17 cellular contexts compared by ENCODE assay signal in the genomic region with DNA sequence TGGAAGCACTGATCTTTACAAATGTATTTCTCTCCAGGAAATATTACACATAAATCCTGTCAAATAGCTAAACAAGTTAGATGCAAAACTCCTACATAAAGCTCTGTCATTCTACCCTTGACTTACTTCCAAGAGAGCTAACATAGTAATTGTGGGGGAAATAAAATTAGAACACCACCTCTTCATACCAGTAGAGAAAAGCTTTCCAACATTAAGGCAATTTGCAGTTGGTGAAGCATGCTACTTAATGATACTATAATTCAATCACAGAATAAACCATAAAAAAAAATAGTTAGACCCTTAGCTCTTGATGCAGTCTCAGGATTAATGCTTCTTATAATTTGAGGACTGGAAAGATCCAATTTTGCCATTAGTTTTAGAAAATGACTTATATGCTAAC. TPM values are rescaled to one million over a fixed set of nuclear protein-coding genes. Genes with fewer than 3 reads are reported as not detected.
DNase-seq lines count a peak whose midpoint lies in the region; ATAC-seq, FAIRE-seq and TF ChIP-seq lines count a peak whose summit lies in the region.
"Had no signal": no experiment of that assay in that cellular context is flagged by ENCODE, and none has a peak within 500 bp of the region (broad histone marks: within the 10 kb centered on the region; RNA-seq: fewer than 3 reads in every experiment).

No MANE protein-coding gene starts in this region.

- no peak overlapping the region for H2AFZ ChIP-seq in SK-N-SH (ENCODE audit: low read depth)
- H2AFZ ChIP-seq: GM23248 had no signal

- no peaks in the 10 kb centered on the region for H4K20me1 ChIP-seq in SK-N-SH (ENCODE audit: insufficient read depth)

- H3K9ac ChIP-seq in SK-N-SH (no peak overlapping the region), kidney (ENCODE audit: low read length in 2 of 2) (no peak overlapping the region)
- H3K9ac ChIP-seq: GM23248 had no signal

- H3K9me3 ChIP-seq in SK-N-SH, result no peaks in the 10 kb centered on the region
- H3K9me3 ChIP-seq in kidney (ENCODE audit: control insufficient read depth in 1 of 2, low read length in 2 of 2), result no peaks in the 10 kb centered on the region
- H3K9me3 ChIP-seq: Caco-2 had no signal

- no peak overlapping the region for H3K27ac ChIP-seq in SK-N-SH (ENCODE audit: low read depth in 2 of 2, low read length in 1 of 2)
- H3K27ac ChIP-seq in kidney (ENCODE audit: low read depth in 2 of 2, low read length in 2 of 2), result no peak overlapping the region
- H3K27ac ChIP-seq: GM23248 had no signal

- intact Hi-C loops in kidney (cut with DNase I), result no loop called here

- POLR2A ChIA-PET in SK-N-SH (lab: Yijun Ruan, JAX), result no interaction called here

- ATAC-seq in SK-N-SH treated with all-trans-retinoic acid at 6 μM for 48 hours, result no peak
- ATAC-seq: CD8-positive, alpha-beta T cell; GM12878; HCT116 had no signal

- no peak for TF ChIP-seq EP300 in SK-N-SH (IDR thresholded peaks at IDR 0.05; ENCODE audit: borderline replicate concordance in 1 of 2, low read depth in 1 of 2, low read length in 1 of 2)

- H3K36me3 ChIP-seq in SK-N-SH (replicated peaks in 1 of 2; ENCODE audit: control insufficient read depth in 1 of 2, insufficient read depth in 2 of 2, low read length in 1 of 2), result no peaks in the 10 kb centered on the region
- no peaks in the 10 kb centered on the region for H3K36me3 ChIP-seq in kidney (ENCODE audit: control insufficient read depth in 1 of 2, insufficient read depth in 2 of 2, low read length in 2 of 2)

- FAIRE-seq in islet of Langerhans (lab: Jason Lieb, UNC) (peak; percentile 21), kidney (lab: Jason Lieb, UNC) (no peak)
- FAIRE-seq: GM12878, GM18507, H54 had no signal

- H3K4me3 ChIP-seq in SK-N-SH (ENCODE audit: low read depth in 2 of 2, low read length in 1 of 2), result no peak overlapping the region
- H3K4me3 ChIP-seq in kidney (ENCODE audit: low read length in 2 of 2), result no peak overlapping the region
- H3K4me3 ChIP-seq: GM12878, GM23248 had no signal

- CTCF ChIA-PET in SK-N-SH (lab: Yijun Ruan, JAX), result interaction anchor here (0.6 to 1.2 kb wide), 2 partner anchors 15 to 28 kb away, joined by 3 read pairs; no protein-coding TSS in a partner anchor

- H3K4me1 ChIP-seq in SK-N-SH (ENCODE audit: control insufficient read depth in 1 of 2, insufficient read depth in 2 of 2, low read depth in 1 of 2, low read length in 1 of 2) (peaks cover 2 to 36% of the 10 kb centered on the region in 2 experiments; a peak in 2 of 4 replicates), kidney (ENCODE audit: control insufficient read depth in 1 of 2, insufficient read depth in 1 of 2, low read depth in 1 of 2, low read length in 2 of 2) (no peaks in the 10 kb centered on the region)

- H3K9me2 ChIP-seq in SK-N-SH, result no peaks in the 10 kb centered on the region

- no peak overlapping the region for H3K4me2 ChIP-seq in SK-N-SH

- no peaks in the 10 kb centered on the region for H3K27me3 ChIP-seq in SK-N-SH (ENCODE audit: insufficient read depth)

- no peaks in the 10 kb centered on the region for H3K79me2 ChIP-seq in SK-N-SH (ENCODE audit: insufficient read depth)

- DNase-seq in SK-N-SH (no peak), NCI-H69 (lab: John Stamatoyannopoulos, UW) (peak; percentile 16), NCI-H446 (lab: John Stamatoyannopoulos, UW) (no peak), kidney (no peak), globus pallidus (ENCODE audit: low spot score) (no peak), NCI-H2081 (lab: John Stamatoyannopoulos, UW) (no peak)
- DNase-seq: Caco-2; CD8-positive, alpha-beta T cell; GM23248; IMR-90 had no signal

- TF ChIP-seq RAD21 in SK-N-SH (IDR thresholded peaks at IDR 0.05; ENCODE audit: low read length), result no peak

- TF ChIP-seq CTCF in SK-N-SH (IDR thresholded peaks at IDR 0.05) (no peak), kidney (IDR thresholded peaks at IDR 0.05; ENCODE audit: borderline replicate concordance, extremely low read depth, insufficient read depth) (no peak)

- H3F3A ChIP-seq in SK-N-SH (replicated peaks; ENCODE audit: insufficient read depth), result no peaks in the 10 kb centered on the region

TF ChIP-seq in SK-N-SH treated with all-trans-retinoic acid at 6 μM for 48 hours, 23 proteins besides CTCF, POLR2A, EP300 and RAD21:
- TF ChIP-seq, protein P1, sequence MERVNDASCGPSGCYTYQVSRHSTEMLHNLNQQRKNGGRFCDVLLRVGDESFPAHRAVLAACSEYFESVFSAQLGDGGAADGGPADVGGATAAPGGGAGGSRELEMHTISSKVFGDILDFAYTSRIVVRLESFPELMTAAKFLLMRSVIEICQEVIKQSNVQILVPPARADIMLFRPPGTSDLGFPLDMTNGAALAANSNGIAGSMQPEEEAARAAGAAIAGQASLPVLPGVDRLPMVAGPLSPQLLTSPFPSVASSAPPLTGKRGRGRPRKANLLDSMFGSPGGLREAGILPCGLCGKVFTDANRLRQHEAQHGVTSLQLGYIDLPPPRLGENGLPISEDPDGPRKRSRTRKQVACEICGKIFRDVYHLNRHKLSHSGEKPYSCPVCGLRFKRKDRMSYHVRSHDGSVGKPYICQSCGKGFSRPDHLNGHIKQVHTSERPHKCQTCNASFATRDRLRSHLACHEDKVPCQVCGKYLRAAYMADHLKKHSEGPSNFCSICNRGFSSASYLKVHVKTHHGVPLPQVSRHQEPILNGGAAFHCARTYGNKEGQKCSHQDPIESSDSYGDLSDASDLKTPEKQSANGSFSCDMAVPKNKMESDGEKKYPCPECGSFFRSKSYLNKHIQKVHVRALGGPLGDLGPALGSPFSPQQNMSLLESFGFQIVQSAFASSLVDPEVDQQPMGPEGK (CRISPR knock-in tag; IDR thresholded peaks at IDR 0.05; ENCODE audit: borderline replicate concordance), result no peak
- peak; percentile 71 for TF ChIP-seq ISL1 (CRISPR knock-in tag; IDR thresholded peaks at IDR 0.05)
TF ChIP-seq in SK-N-SH treated with all-trans-retinoic acid at 6 μM for 48 hours: peak in this region for 1.

TF ChIP-seq in SK-N-SH, 30 proteins besides CTCF, POLR2A, EP300 and RAD21:
- TF ChIP-seq, protein P2, sequence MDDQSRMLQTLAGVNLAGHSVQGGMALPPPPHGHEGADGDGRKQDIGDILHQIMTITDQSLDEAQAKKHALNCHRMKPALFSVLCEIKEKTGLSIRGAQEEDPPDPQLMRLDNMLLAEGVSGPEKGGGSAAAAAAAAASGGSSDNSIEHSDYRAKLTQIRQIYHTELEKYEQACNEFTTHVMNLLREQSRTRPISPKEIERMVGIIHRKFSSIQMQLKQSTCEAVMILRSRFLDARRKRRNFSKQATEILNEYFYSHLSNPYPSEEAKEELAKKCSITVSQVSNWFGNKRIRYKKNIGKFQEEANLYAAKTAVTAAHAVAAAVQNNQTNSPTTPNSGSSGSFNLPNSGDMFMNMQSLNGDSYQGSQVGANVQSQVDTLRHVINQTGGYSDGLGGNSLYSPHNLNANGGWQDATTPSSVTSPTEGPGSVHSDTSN (IDR thresholded peaks at IDR 0.05), result no peak
- TF ChIP-seq FOSL2 (IDR thresholded peaks at IDR 0.05; ENCODE audit: borderline replicate concordance, low read depth), result no peak
- TF ChIP-seq MAX (IDR thresholded peaks at IDR 0.05; ENCODE audit: low read depth), result no peak
- TF ChIP-seq MEF2A (IDR thresholded peaks at IDR 0.05; ENCODE audit: borderline replicate concordance, low read depth), result no peak
- no peak for TF ChIP-seq TEAD4 (IDR thresholded peaks at IDR 0.05; ENCODE audit: borderline replicate concordance, insufficient read depth)
- TF ChIP-seq ELF1 (IDR thresholded peaks at IDR 0.05), result no peak
- no peak for TF ChIP-seq RCOR1 (IDR thresholded peaks at IDR 0.05; ENCODE audit: low read length)
- TF ChIP-seq RXRA (IDR thresholded peaks at IDR 0.05; ENCODE audit: borderline replicate concordance, low read depth), result no peak
- TF ChIP-seq POLR2AphosphoS5 (IDR thresholded peaks at IDR 0.05; ENCODE audit: low read depth, low read length), result no peak
- no peak for TF ChIP-seq TAF1 (IDR thresholded peaks at IDR 0.05; ENCODE audit: borderline replicate concordance, low read depth, low read length)
- TF ChIP-seq GABPA (IDR thresholded peaks at IDR 0.05; ENCODE audit: low read depth), result no peak
- TF ChIP-seq JUND (IDR thresholded peaks at IDR 0.05), result no peak
- TF ChIP-seq, protein P3, sequence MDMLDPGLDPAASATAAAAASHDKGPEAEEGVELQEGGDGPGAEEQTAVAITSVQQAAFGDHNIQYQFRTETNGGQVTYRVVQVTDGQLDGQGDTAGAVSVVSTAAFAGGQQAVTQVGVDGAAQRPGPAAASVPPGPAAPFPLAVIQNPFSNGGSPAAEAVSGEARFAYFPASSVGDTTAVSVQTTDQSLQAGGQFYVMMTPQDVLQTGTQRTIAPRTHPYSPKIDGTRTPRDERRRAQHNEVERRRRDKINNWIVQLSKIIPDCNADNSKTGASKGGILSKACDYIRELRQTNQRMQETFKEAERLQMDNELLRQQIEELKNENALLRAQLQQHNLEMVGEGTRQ (IDR thresholded peaks at IDR 0.05; ENCODE audit: borderline replicate concordance, low read depth, low read length), result no peak
- no peak for TF ChIP-seq CHD2 (IDR thresholded peaks at IDR 0.05; ENCODE audit: low read length, partially characterized antibody)
- TF ChIP-seq IRF3 (IDR thresholded peaks at IDR 0.05; ENCODE audit: low read depth, low read length), result no peak
- no peak for TF ChIP-seq FOXJ3 (CRISPR knock-in tag; IDR thresholded peaks at IDR 0.05)
- no peak for TF ChIP-seq TCF12 (IDR thresholded peaks at IDR 0.05)

RNA-seq across cellular contexts. Expression of gene SEMA3A, which starts 35.2 kb away (rescaled TPM):
- polyA plus RNA-seq in SK-N-SH (2012; rRNA removed) (15.9 and 16.5 TPM in 2 replicates), kidney (ENCODE audit: insufficient read depth, low read depth, low replicate concordance) (0.34 TPM)
- polyA plus RNA-seq in SK-N-SH (2012; cell fraction: cytosol; rRNA removed), result 19.7 and 22.3 TPM in 2 replicates
- polyA plus RNA-seq in SK-N-SH (2012; cell fraction: nucleus; rRNA removed), result 9.0 and 20.4 TPM in 2 replicates
- total RNA-seq in kidney, result 10.7 TPM
- polyA plus RNA-seq: CD14-positive monocyte had no signal
